In the genomic region with DNA sequence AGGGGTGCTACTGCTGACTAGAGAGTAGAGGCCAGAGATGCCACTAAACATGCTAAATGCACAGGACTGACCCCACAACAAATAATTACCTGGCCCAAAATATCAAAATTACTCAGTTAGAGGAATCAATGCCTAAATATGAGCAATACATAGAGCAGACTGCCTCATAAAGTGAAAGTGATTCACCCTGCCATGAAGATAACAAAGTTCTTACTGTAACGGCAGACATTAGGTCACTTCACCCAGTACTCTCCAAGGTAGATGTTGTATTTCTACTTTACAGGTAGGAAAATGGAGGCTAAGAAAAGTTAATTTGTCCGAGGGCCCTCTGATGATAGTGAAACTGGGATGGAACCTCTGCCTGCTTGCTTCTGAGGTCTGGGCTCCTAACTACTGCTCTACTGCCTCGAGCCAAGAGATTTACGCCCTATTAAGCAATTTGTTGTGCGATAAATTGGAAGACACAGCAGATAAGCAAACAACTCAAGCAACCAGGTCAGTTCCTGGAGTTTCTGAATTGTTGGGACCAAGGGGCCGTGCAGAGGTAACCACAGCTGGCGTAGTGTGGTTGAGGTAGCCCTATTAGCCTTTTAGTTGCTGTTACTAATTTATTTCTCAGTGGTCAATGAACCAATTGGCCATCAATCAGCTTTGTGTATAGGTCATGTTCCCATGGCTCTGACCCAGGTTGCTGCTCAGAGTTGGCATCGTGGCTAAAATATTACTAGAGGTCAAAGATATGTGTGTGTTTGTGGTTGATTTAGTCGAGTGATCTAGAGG, we compare ENCODE assay signal across 11 cellular contexts. TPM values are rescaled to one million over a fixed set of nuclear protein-coding genes. Genes with fewer than 3 reads are reported as not detected.
DNase-seq lines count a peak whose midpoint lies in the region; ATAC-seq, FAIRE-seq and TF ChIP-seq lines count a peak whose summit lies in the region.
"Had no signal": no experiment of that assay in that cellular context is flagged by ENCODE, and none has a peak within 500 bp of the region (broad histone marks: within the 10 kb centered on the region; RNA-seq: fewer than 3 reads in every experiment).

No MANE protein-coding gene starts in this region.

- no peak for DNase-seq in activated CD4-positive, alpha-beta T cell treated with anti-CD3 and anti-CD28 coated beads for 36 hours
- no peak for DNase-seq in activated CD4-positive, alpha-beta T cell treated with anti-CD3 and anti-CD28 coated beads, Interleukin-2, amount 50 U/mL, for 4 hours
- DNase-seq in astrocyte of the hippocampus (ENCODE audit: low read depth, low spot score) (peak; percentile 55), SW480 (ENCODE audit: low spot score) (no peak), GM12892 (ENCODE audit: insufficient read length) (no peak)
- DNase-seq: NCI-H1436 had no signal

- H3K9ac ChIP-seq in skeletal muscle satellite cell (ENCODE audit: low read depth, low read length) = no peak overlapping the region

- H3K36me3 Mint-ChIP-seq in activated CD4-positive, alpha-beta T cell treated with anti-CD3 and anti-CD28 coated beads for 36 hours (ENCODE audit: low read depth) = peaks cover 11% of the 10 kb centered on the region

- H3K4me1 Mint-ChIP-seq in activated CD4-positive, alpha-beta T cell treated with anti-CD3 and anti-CD28 coated beads for 36 hours = peaks cover 37% of the 10 kb centered on the region

- H3K27ac Mint-ChIP-seq in activated CD4-positive, alpha-beta T cell treated with anti-CD3 and anti-CD28 coated beads for 36 hours = peak overlapping the region; percentile 73

- H3K9me3 ChIP-seq in skeletal muscle satellite cell (replicated peaks; ENCODE audit: low read length) = no peaks in the 10 kb centered on the region
- H3K9me3 ChIP-seq: A549 had no signal

- POLR2A ChIA-PET in activated CD4-positive, alpha-beta T cell treated with anti-CD3 and anti-CD28 coated beads for 36 hours (lab: Charles Lee) = no interaction called here

- no peak overlapping the region for H3K4me3 Mint-ChIP-seq in activated CD4-positive, alpha-beta T cell treated with anti-CD3 and anti-CD28 coated beads for 36 hours

- peak overlapping the region; percentile 14 for H3K4me2 ChIP-seq in skeletal muscle satellite cell (ENCODE audit: low read length)
- H3K4me2 ChIP-seq: A549 had no signal

- TF ChIP-seq POLR2A in GM12892 (IDR thresholded peaks at IDR 0.05; ENCODE audit: low read depth, low read length) = no peak

- no peaks in the 10 kb centered on the region for H3K27me3 ChIP-seq in skeletal muscle satellite cell (ENCODE audit: control insufficient read depth, insufficient read depth, low read length)

- intact Hi-C loops in activated CD4-positive, alpha-beta T cell treated with anti-CD3 and anti-CD28 coated beads for 36 hours (cut with DNase I, micrococcal nuclease) = loop anchor here (1.0 to 5.0 kb wide), 3 partner anchors 21 to 862 kb away; no protein-coding TSS in a partner anchor

- CTCF ChIA-PET in activated CD4-positive, alpha-beta T cell treated with anti-CD3 and anti-CD28 coated beads for 36 hours (lab: Charles Lee) = interaction anchor here (0.8 kb wide), 1 partner anchor 1782 kb away, joined by 3 read pairs; no protein-coding TSS in a partner anchor

- no peak overlapping the region for H3K4me3 ChIP-seq in skeletal muscle satellite cell (ENCODE audit: low read length)
- H3K4me3 ChIP-seq: A549 had no signal

- peaks cover 31% of the 10 kb centered on the region for H3K4me1 ChIP-seq in skeletal muscle satellite cell (ENCODE audit: control insufficient read depth, insufficient read depth, low read length)

- no peaks in the 10 kb centered on the region for H3K36me3 ChIP-seq in skeletal muscle satellite cell (ENCODE audit: insufficient read depth, low read length)

- no peak for FAIRE-seq in GM12892 (lab: Jason Lieb, UNC)
- FAIRE-seq: A549 had no signal

- no peaks in the 10 kb centered on the region for H3K27me3 Mint-ChIP-seq in activated CD4-positive, alpha-beta T cell treated with anti-CD3 and anti-CD28 coated beads for 36 hours

- H3K9me3 Mint-ChIP-seq in activated CD4-positive, alpha-beta T cell treated with anti-CD3 and anti-CD28 coated beads for 36 hours (ENCODE audit: low read depth) = peaks cover 6% of the 10 kb centered on the region

- peak; percentile 78 for ATAC-seq in activated CD4-positive, alpha-beta T cell treated with anti-CD3 and anti-CD28 coated beads for 36 hours
- ATAC-seq in HG03196 (IDR thresholded peaks at IDR 0.05; ENCODE audit: unreplicated experiment) (peak; percentile 50), HG03280 (IDR thresholded peaks at IDR 0.05; ENCODE audit: unreplicated experiment) (no peak)
- ATAC-seq: A549 had no signal

RNA-seq across cellular contexts. Expression of a gene that starts 4.8 kb away (rescaled TPM):
- 1 to 10 TPM; 4.1 to 4.8 TPM for total RNA-seq in activated CD4-positive, alpha-beta T cell treated with anti-CD3 and anti-CD28 coated beads for 36 hours
- not detected in 2 replicates for total RNA-seq in skeletal muscle satellite cell (2012; rRNA removed)
- not detected for polyA plus RNA-seq in GM12892 (2012; ENCODE audit: missing spikeins)
- total RNA-seq: SK-MEL-5 had no signal

RNA-seq across cellular contexts. Expression of a gene that starts 43.0 kb away (rescaled TPM):
- not detected for total RNA-seq in activated CD4-positive, alpha-beta T cell treated with anti-CD3 and anti-CD28 coated beads for 36 hours
- not detected in 2 replicates for total RNA-seq in skeletal muscle satellite cell (2012; rRNA removed)
- polyA plus RNA-seq in GM12892 (2012; ENCODE audit: missing spikeins) = not detected
- polyA plus RNA-seq: A549 had no signal
